Comparison of ENCODE assay signal across 8 cellular contexts in the genomic region with DNA sequence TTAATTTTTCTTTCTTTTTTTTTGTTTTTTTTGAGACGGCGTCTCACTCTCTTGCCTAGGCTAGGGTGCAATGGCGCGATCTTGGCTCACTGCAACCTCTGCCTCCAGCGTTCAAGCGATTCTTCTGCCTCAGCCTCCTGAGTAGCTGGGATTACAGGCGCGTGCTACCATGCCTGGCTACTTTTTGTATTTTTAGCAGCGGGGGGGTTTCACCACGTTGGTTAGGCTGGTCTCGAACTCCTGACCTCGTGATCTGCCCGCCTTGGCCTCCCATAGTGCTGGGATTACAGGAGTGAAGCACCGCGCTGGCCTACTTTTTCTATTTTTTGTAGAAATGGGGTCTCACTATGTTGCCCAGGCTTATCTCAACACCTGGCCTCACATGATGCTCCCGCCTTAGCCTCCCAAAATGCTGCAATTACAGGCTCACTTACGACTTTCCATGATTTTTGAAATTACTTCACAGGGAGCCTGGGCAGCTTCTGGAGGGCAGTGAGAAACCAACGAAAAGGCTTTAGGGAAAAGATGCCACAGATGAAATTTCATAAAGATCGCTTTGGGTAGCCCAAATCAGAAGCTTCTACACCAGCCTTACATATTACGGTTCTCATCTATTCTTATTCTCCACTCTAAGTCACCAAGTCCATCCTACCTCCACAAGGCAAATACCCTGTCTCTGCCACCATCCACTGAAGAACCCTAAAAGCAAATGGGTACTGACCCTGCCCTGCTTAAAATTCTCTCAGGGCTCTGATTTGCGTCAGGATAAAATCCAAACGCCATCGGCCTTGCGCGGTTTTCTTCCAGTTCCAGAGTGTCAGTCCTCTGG. TPM values are rescaled to one million over a fixed set of nuclear protein-coding genes. Genes with fewer than 3 reads are reported as not detected.
DNase-seq lines count a peak whose midpoint lies in the region; ATAC-seq, FAIRE-seq and TF ChIP-seq lines count a peak whose summit lies in the region.

No MANE protein-coding gene starts in this region.

- peak overlapping the region; percentile 94 for H3K4me2 ChIP-seq in K562 (ENCODE audit: insufficient read depth, low read length)

- TSS peak; percentile 87 for BruUV-seq in K562 (replicated peaks; lab: Mats Ljungman, UMichigan)

- TF ChIP-seq CTCF in K562 (IDR thresholded peaks at IDR 0.05 in 2 of 3, conservative IDR thresholded peaks at IDR 0.05 in 1 of 3; ENCODE audit: insufficient read depth in 2 of 3, low read depth in 1 of 3, low read length in 3 of 3) = no peak
- TF ChIP-seq CTCF in liver (IDR thresholded peaks at IDR 0.05; ENCODE audit: low read depth, low read length, missing input control) = no peak
- no peak for TF ChIP-seq CTCF in transverse colon (IDR thresholded peaks at IDR 0.05)

- CTCF ChIA-PET in CD4-positive, alpha-beta memory T cell (lab: Charles Lee; ENCODE audit: partially characterized antibody) = interaction anchor here (1.5 kb wide), 1 partner anchor 244 kb away, joined by 5 read pairs; no protein-coding TSS in a partner anchor
- CTCF ChIA-PET in K562 (lab: Yijun Ruan, JAX; ENCODE audit: low intra/inter-chr PET ratio) = no interaction called here

- H3K9ac ChIP-seq in HUES6 (ENCODE audit: low read length) = peak overlapping the region; percentile 75
- peak overlapping the region; percentile 97 for H3K9ac ChIP-seq in K562 (ENCODE audit: insufficient read depth in 1 of 2, low read depth in 2 of 2, low read length in 2 of 2)
- H3K9ac ChIP-seq in liver (ENCODE audit: low read depth in 1 of 2, low read length in 2 of 2) = peak overlapping the region; percentile 75 to 97

- H3K9me3 ChIP-seq in CD4-positive, alpha-beta memory T cell (ENCODE audit: control insufficient read depth in 1 of 2, low read length in 2 of 2) = no peaks in the 10 kb centered on the region
- no peaks in the 10 kb centered on the region for H3K9me3 ChIP-seq in HUES6 (ENCODE audit: control insufficient read depth, insufficient read depth, low read depth, low read length)
- no peaks in the 10 kb centered on the region for H3K9me3 ChIP-seq in K562 (replicated peaks; ENCODE audit: control insufficient read depth, insufficient read depth, low read depth, low read length)
- H3K9me3 ChIP-seq in liver (ENCODE audit: control insufficient read depth in 4 of 4, low read length in 3 of 4) = no peaks in the 10 kb centered on the region
- H3K9me3 ChIP-seq in transverse colon = no peaks in the 10 kb centered on the region

- H3K4me3 Mint-ChIP-seq in CD4-positive, alpha-beta memory T cell = peak overlapping the region; percentile 89 to 99 (median 98)

- H3K36me3 ChIP-seq in CD4-positive, alpha-beta memory T cell (ENCODE audit: insufficient read depth, low read length) = no peaks in the 10 kb centered on the region
- peaks cover 4% of the 10 kb centered on the region for H3K36me3 ChIP-seq in HUES6 (ENCODE audit: control insufficient read depth, insufficient read depth, low read length)
- peaks cover 35% of the 10 kb centered on the region; the same call in 2 of the 3 replicates for H3K36me3 ChIP-seq in K562 (ENCODE audit: control insufficient read depth, insufficient read depth, low read length)
- peaks cover 0 to 12% (median 8%) of the 10 kb centered on the region in 4 donors for H3K36me3 ChIP-seq in liver (ENCODE audit: control insufficient read depth in 4 of 4, insufficient read depth in 3 of 4, low read depth in 1 of 4, low read length in 3 of 4)
- peaks cover 0 to under 1% (median 0%) of the 10 kb centered on the region in 4 donors for H3K36me3 ChIP-seq in transverse colon

- peaks cover 0 to 5% (median 0%) of the 10 kb centered on the region in 8 donors for H3K9me3 Mint-ChIP-seq in CD4-positive, alpha-beta memory T cell

- no peaks in the 10 kb centered on the region for H3K9me1 ChIP-seq in K562 (ENCODE audit: control insufficient read depth, insufficient read depth, low read length)

- intact Hi-C loops in CD4-positive, alpha-beta memory T cell (cut with micrococcal nuclease) = loop anchor here (1.0 to 5.0 kb wide), 2 partner anchors 251 to 296 kb away; partner anchors contain the start of genes NUP98 and RHOG
- intact Hi-C loops in K562 (cut with micrococcal nuclease) = no loop called here
- intact Hi-C loops in transverse colon (cut with DNase I; ENCODE audit: low total_unique reads) = no loop called here

- H3K27me3 Mint-ChIP-seq in CD4-positive, alpha-beta memory T cell = no peaks in the 10 kb centered on the region

- peak overlapping the region; percentile 90 for H3K27ac ChIP-seq in CD4-positive, alpha-beta memory T cell (ENCODE audit: low read depth, low read length)
- peak overlapping the region; percentile 55; the same call in 1 of the 2 replicates for H3K27ac ChIP-seq in HUES6 (ENCODE audit: low read depth, low read length)
- peak overlapping the region; percentile 99 for H3K27ac ChIP-seq in K562 (ENCODE audit: extremely low read depth, low read depth, low read length)
- peak overlapping the region; percentile 84 to 89 for H3K27ac ChIP-seq in liver (ENCODE audit: low read depth in 1 of 2, low read length in 2 of 2)
- peak overlapping the region; percentile 89 to 96 (median 92) for H3K27ac ChIP-seq in transverse colon

- 67% methylated on average over 25 of the region's 25 CpGs for WGBS in K562 (ENCODE audit: insufficient coverage, low coverage, missing lambda C conversion rate)
- WGBS in liver = 72% methylated on average over 25 of the region's 25 CpGs
- WGBS in transverse colon (ENCODE audit: low coverage in 1 of 2), 2 donors = 72 to 90% methylated on average over 10 to 25 of the region's 25 CpGs

- POLR2A ChIA-PET in CD4-positive, alpha-beta memory T cell (lab: Charles Lee; ENCODE audit: partially characterized antibody) = interaction anchor here (0.9 to 4.5 kb wide), 3 partner anchors 26 to 252 kb away, joined by 3 to 36 read pairs (median 3); partner anchors contain the start of gene STIM1
- POLR2A ChIA-PET in K562 (lab: Yijun Ruan, JAX) = interaction anchor here (0.6 to 2.1 kb wide), 4 partner anchors 9 to 239 kb away, joined by 3 to 12 read pairs (median 6); partner anchors contain the start of gene STIM1

- H3K4me1 ChIP-seq in CD4-positive, alpha-beta memory T cell (ENCODE audit: insufficient read depth, low read length) = peaks cover 87% of the 10 kb centered on the region
- H3K4me1 ChIP-seq in HUES6 (ENCODE audit: control insufficient read depth, insufficient read depth, low read length) (peaks cover 14% of the 10 kb centered on the region; the same call in 1 of the 2 replicates), K562 (replicated peaks in 1 of 2; ENCODE audit: control insufficient read depth in 2 of 2, insufficient read depth in 2 of 2, low read length in 2 of 2) (peaks cover 20 to 25% of the 10 kb centered on the region in 2 experiments; a peak in 4 of 5 replicates), liver (ENCODE audit: control insufficient read depth in 4 of 4, insufficient read depth in 4 of 4, low read length in 3 of 4) (peaks cover 0 to 20% (median 7%) of the 10 kb centered on the region in 4 donors), transverse colon (peaks cover 6 to 24% (median 16%) of the 10 kb centered on the region in 4 donors)

- DNase-seq in CD4-positive, alpha-beta memory T cell = no peak
- peak in 3 of 4 experiments; percentile 23 to 29 (median 25) for DNase-seq in K562 (ENCODE audit: extremely low read depth in 1 of 4, low spot score in 3 of 4)
- DNase-seq in transverse colon = no peak
- no peak for DNase-seq in SW 1271 (lab: John Stamatoyannopoulos, UW)

- no peak for TF ChIP-seq POLR2A in K562 (conservative IDR thresholded peaks at IDR 0.05)
- TF ChIP-seq POLR2A in transverse colon (IDR thresholded peaks at IDR 0.05) = no peak

- H3K4me3 ChIP-seq in CD4-positive, alpha-beta memory T cell (ENCODE audit: low read length in 2 of 2) = peak overlapping the region; percentile 84 to 91
- H3K4me3 ChIP-seq in HUES6 (ENCODE audit: low read depth, low read length) (peak overlapping the region; percentile 90), K562 (peak overlapping the region; percentile 64), liver (ENCODE audit: low read depth in 1 of 3, low read length in 3 of 3) (peak overlapping the region; percentile 78 to 97 (median 87)), transverse colon (peak overlapping the region; percentile 63 to 75 (median 68))

- TF ChIP-seq EP300 in K562 (IDR thresholded peaks at IDR 0.05; ENCODE audit: low read length) (no peak), transverse colon (IDR thresholded peaks at IDR 0.05; ENCODE audit: low read depth) (no peak)

- H3K36me3 Mint-ChIP-seq in CD4-positive, alpha-beta memory T cell = peaks cover 11 to 33% of the 10 kb centered on the region in 2 donors

- H3K79me2 ChIP-seq in K562 (ENCODE audit: control insufficient read depth, insufficient read depth, low read length) = peaks cover 47% of the 10 kb centered on the region

- H3K27ac Mint-ChIP-seq in CD4-positive, alpha-beta memory T cell = peak overlapping the region; percentile 94 to 100 (median 99)

- peaks cover 58 to 91% (median 72%) of the 10 kb centered on the region in 4 donors for H3K4me1 Mint-ChIP-seq in CD4-positive, alpha-beta memory T cell

- TF ChIP-seq RAD21 in K562 (CRISPR knock-in tag; conservative IDR thresholded peaks at IDR 0.05 in 1 of 2, IDR thresholded peaks at IDR 0.05 in 1 of 2) (no peak), liver (IDR thresholded peaks at IDR 0.05) (no peak)

- in situ Hi-C loops in K562 (cut with MboI) = loop anchor here (25.0 kb wide), 1 partner anchor 606 kb away; no protein-coding TSS in a partner anchor
- in situ Hi-C loops in transverse colon (cut with MboI; ENCODE audit: low pct_ligation_motif_present in 1 of 4, low pct_unique_long_range_greater_than_20kb in 1 of 4, low sequenced_read_pairs in 3 of 4) = no loop called here

- no peak for FAIRE-seq in K562 (lab: Jason Lieb, UNC)

- peak overlapping the region; percentile 100 for H2AFZ ChIP-seq in K562 (ENCODE audit: low read depth, low read length)

- peaks cover under 1% of the 10 kb centered on the region; the same call in 1 of the 2 replicates for H4K20me1 ChIP-seq in K562 (replicated peaks; ENCODE audit: control insufficient read depth, insufficient read depth, low read length)

- H3K27me3 ChIP-seq in CD4-positive, alpha-beta memory T cell (ENCODE audit: insufficient read depth, low read length) = no peaks in the 10 kb centered on the region
- no peaks in the 10 kb centered on the region for H3K27me3 ChIP-seq in HUES6 (ENCODE audit: control insufficient read depth, insufficient read depth, low read length)
- H3K27me3 ChIP-seq in K562 (ENCODE audit: control insufficient read depth in 2 of 2, insufficient read depth in 2 of 2, low read length in 2 of 2) = no peaks in the 10 kb centered on the region
- no peaks in the 10 kb centered on the region for H3K27me3 ChIP-seq in liver (ENCODE audit: control insufficient read depth in 4 of 4, insufficient read depth in 4 of 4, low read length in 3 of 4)
- H3K27me3 ChIP-seq in transverse colon = no peaks in the 10 kb centered on the region

- ATAC-seq in K562 (no peak), HG03520 (IDR thresholded peaks at IDR 0.05; ENCODE audit: unreplicated experiment) (no peak), HG03571 (IDR thresholded peaks at IDR 0.05; ENCODE audit: unreplicated experiment) (no peak)

RNA-seq across cellular contexts. Expression of gene RRM1, which starts 0.9 kb away (rescaled TPM):
- 10 to 100 TPM; 38.0 to 40.6 TPM for total RNA-seq in CD4-positive, alpha-beta memory T cell
- 10 to 100 TPM; 48.1 to 49.9 TPM for polyA plus RNA-seq in CD4-positive, alpha-beta memory T cell
- 108 and 123 TPM in 2 replicates for total RNA-seq in K562 (2011; cell fraction: chromatin; rRNA removed; ENCODE audit: low replicate concordance)
- 37.5 and 43.2 TPM in 2 replicates for total RNA-seq in K562 (2011; cell fraction: nucleolus; rRNA removed)
- 55.1 and 58.4 TPM in 2 replicates for total RNA-seq in K562 (2011; cell fraction: nucleoplasm; rRNA removed)
- total RNA-seq in K562 (2014; rRNA removed) (118 and 134 TPM in 2 replicates), K562 (2014; rRNA removed; fragmentation: Illumina TruSeq; extraction: Trizol) (194 and 206 TPM in 2 replicates), K562 (2015; rRNA removed; fragmentation: Illumina TruSeq; extraction: Trizol) (156 and 163 TPM in 2 replicates), K562 (2021) (162 and 163 TPM in 2 replicates), liver (10 to 100 TPM; 21.4 to 69.9 TPM), transverse colon (10 to 100 TPM; 13.8 to 23.8 (median 16.8) TPM)
- polyA plus RNA-seq in K562 (2011; rRNA removed) (174 and 202 TPM in 2 replicates), K562 (2014; fragmentation: Illumina TruSeq; extraction: Trizol) (142 and 178 TPM in 2 replicates), K562 (2014; fragmentation: Nextera tagmentation; extraction: Ambion mirVana) (100 to 1,000 TPM; 154 to 270 TPM), K562 (2014; rRNA removed) (106 and 113 TPM in 2 replicates), liver (10 to 100 TPM in 1 of 2 donors, 1 to 10 TPM in 1; 8.0 to 11.2 TPM)
- polyA plus RNA-seq in K562 (2011; cell fraction: cytosol; rRNA removed) = 113 and 123 TPM in 2 replicates
- 70.4 and 85.8 TPM in 2 replicates for polyA plus RNA-seq in K562 (2011; cell fraction: nucleus; rRNA removed)
- 137 and 156 TPM in 2 replicates for polyA plus RNA-seq in K562 (2012)
- 346 and 409 TPM in 2 replicates for polyA minus RNA-seq in K562 (2011; rRNA and poly(A)+ RNA removed)
- polyA minus RNA-seq in K562 (2011; cell fraction: cytosol; rRNA and poly(A)+ RNA removed) = 125 and 151 TPM in 2 replicates
- 39.0 and 62.2 TPM in 2 replicates for polyA minus RNA-seq in K562 (2011; cell fraction: nucleus; rRNA and poly(A)+ RNA removed)

Comparison
In these comparisons a context has a peak if more than half of its experiments do, and no peak if none do; other contexts are left out.
1. DNase-seq: peak in K562 (3 of 4); none in CD4-positive, alpha-beta memory T cell (0 of 5), transverse colon (single experiment) and SW 1271 (0 of 2).
2. Peak in every context shown above with its lines, with median percentiles within 50 percentile points of each other: H3K27ac ChIP-seq, H3K4me3 ChIP-seq and H3K9ac ChIP-seq.